9 cellular contexts compared by ENCODE assay signal in the genomic region with DNA sequence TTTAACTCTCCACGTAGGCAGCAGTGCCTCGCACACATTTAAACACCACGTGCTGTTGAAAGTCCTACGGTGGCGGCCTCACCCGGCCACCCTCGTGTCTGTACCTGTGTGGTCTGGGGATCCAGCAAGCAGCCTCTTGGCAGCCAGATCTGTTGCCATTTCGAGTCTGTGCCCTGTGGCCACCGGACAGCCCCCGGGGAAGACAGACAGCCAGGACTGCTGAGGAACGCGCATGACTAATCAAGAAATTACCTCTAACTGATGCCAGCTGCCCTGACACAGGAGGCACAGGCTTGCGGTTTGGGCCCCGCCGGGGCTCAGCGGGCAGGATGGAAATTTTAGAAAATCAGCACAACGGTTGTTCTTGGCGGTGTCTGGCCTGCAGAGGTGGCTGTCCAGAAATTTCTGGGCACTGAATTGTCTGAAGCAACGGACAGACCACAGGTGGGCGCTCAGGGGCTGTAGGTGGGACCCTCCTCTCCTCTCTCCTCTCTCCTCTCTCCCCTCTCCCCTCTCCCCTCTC. TPM values are rescaled to one million over a fixed set of nuclear protein-coding genes. Genes with fewer than 3 reads are reported as not detected.
A peak's percentile ranks its signal among the peaks of the same experiment; 100 is the strongest.
DNase-seq lines count a peak whose midpoint lies in the region; ATAC-seq and TF ChIP-seq lines count a peak whose summit lies in the region.
"Had no signal": no experiment of that assay in that cellular context is flagged by ENCODE, and none has a peak within 500 bp of the region (broad histone marks: within the 10 kb centered on the region; RNA-seq: fewer than 3 reads in every experiment).

No MANE protein-coding gene starts in this region.

- intact Hi-C loops in activated B cell treated with CpG ODN at 0.5 μM for 24 hours (cut with micrococcal nuclease) = loop anchor here (1.0 to 5.0 kb wide), 6 partner anchors 13 to 1054 kb away; partner anchors contain the start of gene AKAP17A

- H3K4me1 Mint-ChIP-seq in activated B cell treated with CpG ODN at 0.5 μM for 24 hours = peaks cover 88% of the 10 kb centered on the region
- H3K4me1 Mint-ChIP-seq in chondrocyte (ENCODE audit: low read depth) = peaks cover 23% of the 10 kb centered on the region
- H3K4me1 Mint-ChIP-seq: neural crest cell had no signal

- ATAC-seq in DND-41 (ENCODE audit: insufficient read depth, low read depth) (peak; percentile 70), GM21381 (IDR thresholded peaks at IDR 0.05; ENCODE audit: unreplicated experiment) (peak; percentile 57), activated B cell treated with CpG ODN at 0.5 μM for 24 hours (ENCODE audit: low read depth) (peak; percentile 78)

- CTCF ChIA-PET in activated B cell treated with CpG ODN at 0.5 μM for 24 hours (lab: Charles Lee) = no interaction called here

- H3K4me3 Mint-ChIP-seq in activated B cell treated with CpG ODN at 0.5 μM for 24 hours (peak overlapping the region; percentile 73), chondrocyte (ENCODE audit: unreplicated experiment) (no peak overlapping the region)
- H3K4me3 Mint-ChIP-seq: neural crest cell had no signal

- H3K4me3 ChIP-seq in DND-41 (ENCODE audit: low read depth in 1 of 2, low read length in 2 of 2) = no peak overlapping the region
- H3K4me3 ChIP-seq in Jurkat, Clone E6-1 (ENCODE audit: low read length) = peak overlapping the region; percentile 11

- no peaks in the 10 kb centered on the region for H3K27me3 Mint-ChIP-seq in activated B cell treated with CpG ODN at 0.5 μM for 24 hours
- no peaks in the 10 kb centered on the region for H3K27me3 Mint-ChIP-seq in chondrocyte (ENCODE audit: low read depth)

- TF ChIP-seq CTCF in DND-41 (IDR thresholded peaks at IDR 0.05; ENCODE audit: borderline replicate concordance, extremely low read depth, low read length, poor library complexity, severe bottlenecking) (peak; percentile 41), activated B cell treated with CpG ODN at 0.5 μM for 24 hours (IDR thresholded peaks at IDR 0.05) (no peak), chondrocyte (IDR thresholded peaks at IDR 0.05) (peak; percentile 58)

- 0 out of 2 replicates have a peak overlapping the region, but pooled peaks have one; percentile 14 for H3K9ac ChIP-seq in DND-41 (ENCODE audit: low read depth, low read length)

- peaks cover 53% of the 10 kb centered on the region for H3K4me1 ChIP-seq in DND-41 (ENCODE audit: insufficient read depth, low read length)

- no peaks in the 10 kb centered on the region for H3K27me3 ChIP-seq in DND-41 (ENCODE audit: insufficient read depth, low read length, poor library complexity)

- H3K9me3 ChIP-seq in DND-41 (ENCODE audit: insufficient read depth, low read length, severe bottlenecking) = no peaks in the 10 kb centered on the region

- peaks cover 53% of the 10 kb centered on the region for H4K20me1 ChIP-seq in DND-41 (ENCODE audit: insufficient read depth, low read length)

- peaks cover 87% of the 10 kb centered on the region for H3K79me2 ChIP-seq in DND-41 (ENCODE audit: insufficient read depth, low read length)

- H3K36me3 ChIP-seq in DND-41 (ENCODE audit: insufficient read depth, low read length) = peaks cover 67% of the 10 kb centered on the region

- peak overlapping the region; percentile 71 for H3K27ac ChIP-seq in DND-41 (ENCODE audit: low read length)

- H3K4me2 ChIP-seq in DND-41 (ENCODE audit: insufficient read depth, low read length) = no peak overlapping the region

- DNase-seq in DND-41 (peak; percentile 87), activated B cell treated with CpG ODN at 0.5 μM for 24 hours (peak; percentile 71), chondrocyte (ENCODE audit: low spot score) (peak; percentile 93), DMS79 treated with DMSO at 0.1 percent for 48 hours (lab: John Stamatoyannopoulos, UW) (no peak), cerebellar cortex (ENCODE audit: low spot score) (no peak)
- DNase-seq in Jurkat, Clone E6-1 (ENCODE audit: low read depth, low spot score) = peak; percentile 83
- DNase-seq in stimulated activated CD4-positive, alpha-beta T cell treated with anti-CD3 and anti-CD28 coated beads, Interleukin-15, amount 100 ng/mL, for 1 hour (ENCODE audit: low read depth in 1 of 2, low spot score in 1 of 2) = peak; percentile 56 to 63

- POLR2A ChIA-PET in activated B cell treated with CpG ODN at 0.5 μM for 24 hours (lab: Charles Lee) = no interaction called here

- peak overlapping the region; percentile 96 for H3K27ac Mint-ChIP-seq in activated B cell treated with CpG ODN at 0.5 μM for 24 hours
- peak overlapping the region; percentile 65 for H3K27ac Mint-ChIP-seq in chondrocyte (ENCODE audit: unreplicated experiment)

- H3K36me3 Mint-ChIP-seq in activated B cell treated with CpG ODN at 0.5 μM for 24 hours (ENCODE audit: low read depth) (peaks cover 62% of the 10 kb centered on the region), chondrocyte (ENCODE audit: low read depth) (no peaks in the 10 kb centered on the region)

- no peak overlapping the region for H2AFZ ChIP-seq in DND-41 (ENCODE audit: low read depth, low read length)

- peaks cover 2% of the 10 kb centered on the region for H3K9me3 Mint-ChIP-seq in activated B cell treated with CpG ODN at 0.5 μM for 24 hours
- peaks cover 3% of the 10 kb centered on the region for H3K9me3 Mint-ChIP-seq in chondrocyte (ENCODE audit: low read depth)
- H3K9me3 Mint-ChIP-seq: neural crest cell had no signal

RNA-seq across cellular contexts. Expression of gene ASMTL, which starts 15.6 kb away (rescaled TPM):
- 21.7 TPM for polyA plus RNA-seq in Jurkat, Clone E6-1 (2012; ENCODE audit: insufficient read depth, insufficient read length)
- total RNA-seq in activated B cell treated with CpG ODN at 0.5 μM for 24 hours (49.2 and 52.1 TPM in 2 replicates), chondrocyte (19.6 to 29.0 TPM (median 20.2 TPM) in 3 replicates)

Comparison
In these comparisons a context has a peak if more than half of its experiments do, and no peak if none do; other contexts are left out.
1. DNase-seq: peak in DND-41 (single experiment), Jurkat, Clone E6-1 (single experiment), activated B cell treated with CpG ODN at 0.5 μM for 24 hours (single experiment), chondrocyte (single experiment) and stimulated activated CD4-positive, alpha-beta T cell treated with anti-CD3 and anti-CD28 coated beads, Interleukin-15, amount 100 ng/mL, for 1 hour (2 of 2); none in DMS79 treated with DMSO at 0.1 percent for 48 hours (single experiment) and cerebellar cortex (single experiment).
2. Peak in every context shown above with its lines, with median percentiles within 50 percentile points of each other: ATAC-seq.